In genomic region chr3:28134198-28134597, GRCh38 we compare ENCODE assay signal across 2 cellular contexts.
TF ChIP-seq lines count a peak whose summit lies in the region.

No MANE protein-coding gene starts in this region.

TF ChIP-seq in A549, 52 proteins besides CTCF, POLR2A, EP300 and RAD21:
- TF ChIP-seq REST (IDR thresholded peaks at IDR 0.05) (0 out of 2 replicates have a peak, but pooled peaks have one; percentile 18), EHF (CRISPR knock-in tag; IDR thresholded peaks at IDR 0.05) (no peak)

TF ChIP-seq in GM12878, 131 proteins besides CTCF, POLR2A, EP300 and RAD21 (continued from another document):
- TF ChIP-seq ATF7 (IDR thresholded peaks at IDR 0.05; ENCODE audit: low read depth) (peak; percentile 80), SMAD1 (IDR thresholded peaks at IDR 0.05; ENCODE audit: low read depth, partially characterized antibody) (peak; percentile 99), MXI1 (IDR thresholded peaks at IDR 0.05; ENCODE audit: low read depth, low read length) (peak; percentile 62; the same call in 1 of the 2 replicates)
